In genomic region chr1:36501911-36502310, GRCh38 we compare ENCODE assay signal across 2 cellular contexts.
A peak's percentile ranks its signal among the peaks of the same experiment; 100 is the strongest.
TF ChIP-seq lines count a peak whose summit lies in the region.
"Not testable (repeated sequence)": the region's sequence is repeated elsewhere in the genome, so short reads cannot be mapped to it uniquely, and the experiment has no call there.

No MANE protein-coding gene starts in this region.

TF ChIP-seq in K562, 482 proteins besides CTCF, POLR2A, EP300 and RAD21:
- TF ChIP-seq, protein P1, sequence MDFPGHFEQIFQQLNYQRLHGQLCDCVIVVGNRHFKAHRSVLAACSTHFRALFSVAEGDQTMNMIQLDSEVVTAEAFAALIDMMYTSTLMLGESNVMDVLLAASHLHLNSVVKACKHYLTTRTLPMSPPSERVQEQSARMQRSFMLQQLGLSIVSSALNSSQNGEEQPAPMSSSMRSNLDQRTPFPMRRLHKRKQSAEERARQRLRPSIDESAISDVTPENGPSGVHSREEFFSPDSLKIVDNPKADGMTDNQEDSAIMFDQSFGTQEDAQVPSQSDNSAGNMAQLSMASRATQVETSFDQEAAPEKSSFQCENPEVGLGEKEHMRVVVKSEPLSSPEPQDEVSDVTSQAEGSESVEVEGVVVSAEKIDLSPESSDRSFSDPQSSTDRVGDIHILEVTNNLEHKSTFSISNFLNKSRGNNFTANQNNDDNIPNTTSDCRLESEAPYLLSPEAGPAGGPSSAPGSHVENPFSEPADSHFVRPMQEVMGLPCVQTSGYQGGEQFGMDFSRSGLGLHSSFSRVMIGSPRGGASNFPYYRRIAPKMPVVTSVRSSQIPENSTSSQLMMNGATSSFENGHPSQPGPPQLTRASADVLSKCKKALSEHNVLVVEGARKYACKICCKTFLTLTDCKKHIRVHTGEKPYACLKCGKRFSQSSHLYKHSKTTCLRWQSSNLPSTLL (IDR thresholded peaks at IDR 0.05): 0 out of 2 replicates have a peak, but pooled peaks have one; percentile 18

TF ChIP-seq in HepG2, 621 proteins besides CTCF, POLR2A, EP300 and RAD21:
- peak; percentile 16; the same call in 1 of the 2 replicates for TF ChIP-seq FOXP1 (IDR thresholded peaks at IDR 0.05)
- TF ChIP-seq FOXP1 (CRISPR knock-in tag; IDR thresholded peaks at IDR 0.05): not testable (repeated sequence)
- TF ChIP-seq, protein P2, sequence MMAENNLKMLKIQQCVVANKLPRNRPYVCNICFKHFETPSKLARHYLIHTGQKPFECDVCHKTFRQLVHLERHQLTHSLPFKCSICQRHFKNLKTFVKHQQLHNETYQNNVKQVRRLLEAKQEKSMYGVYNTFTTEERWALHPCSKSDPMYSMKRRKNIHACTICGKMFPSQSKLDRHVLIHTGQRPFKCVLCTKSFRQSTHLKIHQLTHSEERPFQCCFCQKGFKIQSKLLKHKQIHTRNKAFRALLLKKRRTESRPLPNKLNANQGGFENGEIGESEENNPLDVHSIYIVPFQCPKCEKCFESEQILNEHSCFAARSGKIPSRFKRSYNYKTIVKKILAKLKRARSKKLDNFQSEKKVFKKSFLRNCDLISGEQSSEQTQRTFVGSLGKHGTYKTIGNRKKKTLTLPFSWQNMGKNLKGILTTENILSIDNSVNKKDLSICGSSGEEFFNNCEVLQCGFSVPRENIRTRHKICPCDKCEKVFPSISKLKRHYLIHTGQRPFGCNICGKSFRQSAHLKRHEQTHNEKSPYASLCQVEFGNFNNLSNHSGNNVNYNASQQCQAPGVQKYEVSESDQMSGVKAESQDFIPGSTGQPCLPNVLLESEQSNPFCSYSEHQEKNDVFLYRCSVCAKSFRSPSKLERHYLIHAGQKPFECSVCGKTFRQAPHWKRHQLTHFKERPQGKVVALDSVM (CRISPR knock-in tag; IDR thresholded peaks at IDR 0.05): peak; percentile 63; the same call in 1 of the 2 replicates
- TF ChIP-seq, protein P3, sequence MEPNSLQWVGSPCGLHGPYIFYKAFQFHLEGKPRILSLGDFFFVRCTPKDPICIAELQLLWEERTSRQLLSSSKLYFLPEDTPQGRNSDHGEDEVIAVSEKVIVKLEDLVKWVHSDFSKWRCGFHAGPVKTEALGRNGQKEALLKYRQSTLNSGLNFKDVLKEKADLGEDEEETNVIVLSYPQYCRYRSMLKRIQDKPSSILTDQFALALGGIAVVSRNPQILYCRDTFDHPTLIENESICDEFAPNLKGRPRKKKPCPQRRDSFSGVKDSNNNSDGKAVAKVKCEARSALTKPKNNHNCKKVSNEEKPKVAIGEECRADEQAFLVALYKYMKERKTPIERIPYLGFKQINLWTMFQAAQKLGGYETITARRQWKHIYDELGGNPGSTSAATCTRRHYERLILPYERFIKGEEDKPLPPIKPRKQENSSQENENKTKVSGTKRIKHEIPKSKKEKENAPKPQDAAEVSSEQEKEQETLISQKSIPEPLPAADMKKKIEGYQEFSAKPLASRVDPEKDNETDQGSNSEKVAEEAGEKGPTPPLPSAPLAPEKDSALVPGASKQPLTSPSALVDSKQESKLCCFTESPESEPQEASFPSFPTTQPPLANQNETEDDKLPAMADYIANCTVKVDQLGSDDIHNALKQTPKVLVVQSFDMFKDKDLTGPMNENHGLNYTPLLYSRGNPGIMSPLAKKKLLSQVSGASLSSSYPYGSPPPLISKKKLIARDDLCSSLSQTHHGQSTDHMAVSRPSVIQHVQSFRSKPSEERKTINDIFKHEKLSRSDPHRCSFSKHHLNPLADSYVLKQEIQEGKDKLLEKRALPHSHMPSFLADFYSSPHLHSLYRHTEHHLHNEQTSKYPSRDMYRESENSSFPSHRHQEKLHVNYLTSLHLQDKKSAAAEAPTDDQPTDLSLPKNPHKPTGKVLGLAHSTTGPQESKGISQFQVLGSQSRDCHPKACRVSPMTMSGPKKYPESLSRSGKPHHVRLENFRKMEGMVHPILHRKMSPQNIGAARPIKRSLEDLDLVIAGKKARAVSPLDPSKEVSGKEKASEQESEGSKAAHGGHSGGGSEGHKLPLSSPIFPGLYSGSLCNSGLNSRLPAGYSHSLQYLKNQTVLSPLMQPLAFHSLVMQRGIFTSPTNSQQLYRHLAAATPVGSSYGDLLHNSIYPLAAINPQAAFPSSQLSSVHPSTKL (CRISPR knock-in tag; IDR thresholded peaks at IDR 0.05): 0 out of 2 replicates have a peak, but pooled peaks have one; percentile 30
- 0 out of 2 replicates have a peak, but pooled peaks have one; percentile 13 for TF ChIP-seq MED1 (CRISPR knock-in tag; IDR thresholded peaks at IDR 0.05)
- peak; percentile 68 for TF ChIP-seq HNF4A (CRISPR knock-in tag; IDR thresholded peaks at IDR 0.05)
- peak; percentile 46 for TF ChIP-seq RARA (CRISPR knock-in tag; IDR thresholded peaks at IDR 0.05)
- TF ChIP-seq ZNF460 (CRISPR knock-in tag; IDR thresholded peaks at IDR 0.05; ENCODE audit: borderline replicate concordance): peak; percentile 36; the same call in 1 of the 2 replicates
